In the genomic region with DNA sequence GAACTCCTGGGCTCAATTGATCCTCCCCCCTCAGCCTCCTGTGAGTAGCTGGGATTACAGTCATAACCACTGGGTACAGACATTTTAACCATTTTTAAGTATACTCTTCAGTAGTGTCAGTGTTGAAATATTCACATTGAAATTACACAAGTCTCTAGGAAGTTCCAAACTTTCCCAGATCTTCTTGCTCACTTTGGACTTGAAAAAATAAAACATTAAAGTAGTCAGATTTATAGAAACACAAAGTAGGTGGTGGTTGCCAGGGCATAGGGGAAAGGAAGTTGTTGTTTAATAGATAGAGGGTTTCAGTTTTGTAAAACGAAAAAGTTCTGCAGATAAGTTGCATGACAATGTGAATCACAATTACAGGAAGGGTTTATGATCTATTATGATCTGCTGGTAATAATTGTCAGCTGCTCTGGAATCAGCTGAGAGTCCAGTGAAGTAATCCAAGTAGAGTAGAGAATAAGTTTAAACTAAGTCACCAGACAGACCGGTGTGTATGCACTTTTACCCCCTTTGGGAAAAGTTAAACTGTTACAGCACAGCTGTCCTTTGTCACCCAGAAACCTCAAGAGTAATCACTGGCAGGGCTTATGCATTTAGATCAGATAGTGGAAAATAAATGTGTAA, we compare ENCODE assay signal across 8 cellular contexts. TPM values are rescaled to one million over a fixed set of nuclear protein-coding genes. Genes with fewer than 3 reads are reported as not detected.
DNase-seq lines count a peak whose midpoint lies in the region; ATAC-seq and TF ChIP-seq lines count a peak whose summit lies in the region.

No MANE protein-coding gene starts in this region.

- no peak overlapping the region for H3K4me3 ChIP-seq in psoas muscle
- no peak overlapping the region for H3K4me3 ChIP-seq in prostate gland

- no peak for TF ChIP-seq POLR2A in prostate gland (IDR thresholded peaks at IDR 0.05)

- peak; percentile 83 to 88 for ATAC-seq in activated T-cell treated with anti-CD3 and anti-CD28 coated beads, Interleukin-2, amount 50 U/mL, for 72 hours (replicated peaks in 1 of 2)
- ATAC-seq in HG03432 (IDR thresholded peaks at IDR 0.05; ENCODE audit: unreplicated experiment), result peak; percentile 83
- ATAC-seq in psoas muscle, result peak; percentile 75 to 95 (median 91)

- 2 to 5% (median 2%) methylated on average over 2 of the region's 2 CpGs for WGBS in psoas muscle, 3 donors
- 14% methylated on average over 2 of the region's 2 CpGs for WGBS in prostate gland

- H3K27me3 Mint-ChIP-seq in activated T-cell treated with anti-CD3 and anti-CD28 coated beads, Interleukin-2, amount 50 U/mL, for 72 hours (ENCODE audit: low read depth), result no peaks in the 10 kb centered on the region
- H3K27me3 Mint-ChIP-seq in chondrocyte (ENCODE audit: low read depth), result no peaks in the 10 kb centered on the region

- H3K9me3 ChIP-seq in psoas muscle (no peaks in the 10 kb centered on the region), prostate gland (no peaks in the 10 kb centered on the region)

- H3K36me3 ChIP-seq in psoas muscle (ENCODE audit: insufficient read depth in 1 of 2, low read depth in 1 of 2) (no peaks in the 10 kb centered on the region), prostate gland (no peaks in the 10 kb centered on the region)

- H3K9me3 Mint-ChIP-seq in activated T-cell treated with anti-CD3 and anti-CD28 coated beads, Interleukin-2, amount 50 U/mL, for 72 hours, result peaks cover 0 to 5% of the 10 kb centered on the region in 2 donors
- H3K9me3 Mint-ChIP-seq in chondrocyte (ENCODE audit: low read depth), result no peaks in the 10 kb centered on the region

- no peak for TF ChIP-seq CTCF in chondrocyte (IDR thresholded peaks at IDR 0.05)
- no peak for TF ChIP-seq CTCF in psoas muscle (IDR thresholded peaks at IDR 0.05)
- TF ChIP-seq CTCF in prostate gland (IDR thresholded peaks at IDR 0.05), result no peak

- peaks cover 10 to 21% of the 10 kb centered on the region in 2 donors for H3K36me3 Mint-ChIP-seq in activated T-cell treated with anti-CD3 and anti-CD28 coated beads, Interleukin-2, amount 50 U/mL, for 72 hours (ENCODE audit: insufficient read depth in 2 of 2)
- no peaks in the 10 kb centered on the region for H3K36me3 Mint-ChIP-seq in chondrocyte (ENCODE audit: low read depth)

- H3K4me1 Mint-ChIP-seq in activated T-cell treated with anti-CD3 and anti-CD28 coated beads, Interleukin-2, amount 50 U/mL, for 72 hours (ENCODE audit: low read depth), result peaks cover 57% of the 10 kb centered on the region
- H3K4me1 Mint-ChIP-seq in chondrocyte (ENCODE audit: low read depth), result peaks cover 44% of the 10 kb centered on the region

- peak overlapping the region; percentile 38 to 72 for H3K4me3 Mint-ChIP-seq in activated T-cell treated with anti-CD3 and anti-CD28 coated beads, Interleukin-2, amount 50 U/mL, for 72 hours
- H3K4me3 Mint-ChIP-seq in chondrocyte (ENCODE audit: unreplicated experiment), result no peak overlapping the region

- H3K4me1 ChIP-seq in psoas muscle (peaks cover 26% of the 10 kb centered on the region), prostate gland (replicated peaks) (no peaks in the 10 kb centered on the region)

- H3K27me3 ChIP-seq in psoas muscle (ENCODE audit: insufficient read depth in 3 of 3, low read length in 2 of 3) (no peaks in the 10 kb centered on the region), prostate gland (replicated peaks; ENCODE audit: insufficient read depth) (no peaks in the 10 kb centered on the region)

- peak overlapping the region; percentile 97 for H3K27ac Mint-ChIP-seq in activated T-cell treated with anti-CD3 and anti-CD28 coated beads, Interleukin-2, amount 50 U/mL, for 72 hours
- H3K27ac Mint-ChIP-seq in chondrocyte (ENCODE audit: unreplicated experiment), result peak overlapping the region; percentile 75

- DNase-seq in activated T-cell treated with anti-CD3 and anti-CD28 coated beads, Interleukin-2, amount 50 U/mL, for 72 hours, result no peak
- no peak for DNase-seq in activated T-cell treated with anti-CD3 and anti-CD28 coated beads, Interleukin-2, amount 50 U/mL, for 48 hours
- no peak for DNase-seq in chondrocyte (ENCODE audit: low spot score)
- DNase-seq in psoas muscle, result no peak
- no peak for DNase-seq in LoVo (ENCODE audit: low spot score)
- DNase-seq in stimulated activated naive CD4-positive, alpha-beta T cell treated with Interleukin-2 at 50 U/mL for 16 hours (lab: John Stamatoyannopoulos, UW), result no peak
- DNase-seq in prostate gland (ENCODE audit: low spot score), result no peak

- H3K27ac ChIP-seq in psoas muscle (peak overlapping the region; percentile 69), prostate gland (no peak overlapping the region)

- intact Hi-C loops in psoas muscle (cut with DNase I) (no loop called here), prostate gland (cut with DNase I) (no loop called here)

RNA-seq across cellular contexts. Expression of a gene that starts 27.4 kb away (rescaled TPM):
- 10 to 100 TPM; 83.3 to 85.8 TPM for total RNA-seq in activated T-cell treated with anti-CD3 and anti-CD28 coated beads, Interleukin-2, amount 50 U/mL, for 72 hours
- total RNA-seq in chondrocyte (54.3 to 69.5 TPM (median 62.4 TPM) in 3 replicates), psoas muscle (10 to 100 TPM; 29.1 to 48.1 (median 41.4) TPM), prostate gland (10 to 100 TPM; 24.5 to 66.5 TPM)
- polyA plus RNA-seq in psoas muscle, result 10 to 100 TPM in 1 of 3 donors, 1 to 10 TPM in 2; 5.2 to 11.7 (median 5.4) TPM
